Comparison of ENCODE assay signal across 8 cellular contexts in the genomic region with DNA sequence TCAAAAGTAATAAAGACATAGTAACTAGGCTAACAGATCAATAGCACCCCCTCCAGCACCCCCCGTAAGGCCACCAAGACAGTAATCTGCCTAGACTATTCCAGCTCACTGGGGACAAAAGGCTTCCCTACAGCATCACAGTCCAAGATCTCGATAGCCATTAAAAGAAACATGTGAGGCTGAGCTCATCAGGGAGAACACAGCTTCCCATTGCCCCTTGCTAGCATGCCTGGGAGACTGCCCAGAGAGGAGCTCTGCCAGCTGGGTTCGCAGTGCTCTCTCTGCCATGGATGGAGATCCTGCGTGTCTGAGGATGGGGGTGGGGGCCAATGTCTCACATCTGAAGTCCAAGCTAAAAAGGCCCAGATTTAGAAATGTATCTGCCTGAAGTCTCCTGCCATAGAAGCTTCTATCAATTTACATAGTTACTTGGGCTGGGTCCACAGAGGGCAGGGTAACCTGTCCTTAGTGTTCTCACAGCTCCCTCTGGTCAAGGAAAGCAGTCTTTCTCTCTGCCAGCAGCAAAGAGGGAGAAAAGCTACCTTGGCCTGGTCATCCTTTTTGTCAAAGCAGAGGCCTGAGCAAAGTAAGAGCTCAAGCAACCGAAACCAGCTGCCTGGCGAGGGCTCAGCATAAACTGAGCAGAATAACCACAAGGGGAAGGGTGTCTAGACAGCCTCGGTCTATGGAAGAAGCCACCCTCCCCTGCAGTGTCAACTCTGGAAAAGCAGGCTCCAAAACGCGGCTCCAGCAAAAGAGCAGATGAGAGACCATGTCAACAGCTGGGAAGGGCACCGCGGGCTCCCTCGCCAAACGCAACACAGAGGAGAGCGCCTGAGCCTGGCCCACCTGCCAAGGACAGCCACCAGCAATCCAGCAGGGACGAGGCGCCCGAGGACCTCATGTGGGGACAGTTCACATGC. TPM values are rescaled to one million over a fixed set of nuclear protein-coding genes. Genes with fewer than 3 reads are reported as not detected.
DNase-seq lines count a peak whose midpoint lies in the region; ATAC-seq and TF ChIP-seq lines count a peak whose summit lies in the region.

No MANE protein-coding gene starts in this region.

- DNase-seq in C1 segment of cervical spinal cord (lab: John Stamatoyannopoulos, UW) (peak; percentile 24 to 93 (median 86)), activated B cell treated with CpG ODN at 0.5 μM for 24 hours (no peak), Right ventricle myocardium inferior (ENCODE audit: missing footprints) (peak; percentile 79), retina (peak; percentile 66), NCI-H510A (lab: John Stamatoyannopoulos, UW) (no peak), SK-N-DZ (ENCODE audit: low spot score) (no peak)

- ATAC-seq in GM21390 (IDR thresholded peaks at IDR 0.05; ENCODE audit: unreplicated experiment), result peak; percentile 53
- peak; percentile 55 for ATAC-seq in activated B cell treated with CpG ODN at 0.5 μM for 24 hours (ENCODE audit: low read depth)
- peak; percentile 86 for ATAC-seq in Right ventricle myocardium inferior
- no peak for ATAC-seq in HG03378 (IDR thresholded peaks at IDR 0.05; ENCODE audit: unreplicated experiment)

- H3K4me3 Mint-ChIP-seq in activated B cell treated with CpG ODN at 0.5 μM for 24 hours, result no peak overlapping the region

- no peak for TF ChIP-seq CTCF in activated B cell treated with CpG ODN at 0.5 μM for 24 hours (IDR thresholded peaks at IDR 0.05)

- no peaks in the 10 kb centered on the region for H3K36me3 Mint-ChIP-seq in activated B cell treated with CpG ODN at 0.5 μM for 24 hours (ENCODE audit: low read depth)

- H3K27me3 Mint-ChIP-seq in activated B cell treated with CpG ODN at 0.5 μM for 24 hours, result peaks cover 2% of the 10 kb centered on the region

- POLR2A ChIA-PET in activated B cell treated with CpG ODN at 0.5 μM for 24 hours (lab: Charles Lee), result no interaction called here

- no peak overlapping the region for H3K27ac Mint-ChIP-seq in activated B cell treated with CpG ODN at 0.5 μM for 24 hours

- H3K9me3 Mint-ChIP-seq in activated B cell treated with CpG ODN at 0.5 μM for 24 hours, result peaks cover 4% of the 10 kb centered on the region

- intact Hi-C loops in activated B cell treated with CpG ODN at 0.5 μM for 24 hours (cut with micrococcal nuclease) (loop anchor here (1.0 to 2.0 kb wide), 2 partner anchors 14 to 16 kb away; no protein-coding TSS in a partner anchor), Right ventricle myocardium inferior (cut with DNase I) (loop anchor here (2.0 kb wide), 1 partner anchor 14 kb away; no protein-coding TSS in a partner anchor)

- H3K4me1 Mint-ChIP-seq in activated B cell treated with CpG ODN at 0.5 μM for 24 hours, result peaks cover 47% of the 10 kb centered on the region

- CTCF ChIA-PET in activated B cell treated with CpG ODN at 0.5 μM for 24 hours (lab: Charles Lee), result interaction anchor here (0.6 to 1.3 kb wide), 2 partner anchors 10 to 105 kb away, joined by 3 to 4 read pairs; no protein-coding TSS in a partner anchor

RNA-seq across cellular contexts. Expression of a gene that starts 17.6 kb away (rescaled TPM):
- total RNA-seq in activated B cell treated with CpG ODN at 0.5 μM for 24 hours (9.4 and 9.7 TPM in 2 replicates), Right ventricle myocardium inferior (93.8 TPM)
- polyA plus RNA-seq in SK-N-DZ (2014; cell fraction: cytosol; rRNA removed), result 1.8 and 8.6 TPM in 2 replicates
- polyA plus RNA-seq in SK-N-DZ (2014; cell fraction: nucleus; rRNA removed), result 2.1 and 3.5 TPM in 2 replicates

Comparison
In these comparisons a context has a peak if more than half of its experiments do, and no peak if none do; other contexts are left out.
1. DNase-seq: peak in C1 segment of cervical spinal cord (14 of 14), Right ventricle myocardium inferior (single experiment) and retina (single experiment); none in activated B cell treated with CpG ODN at 0.5 μM for 24 hours (single experiment), NCI-H510A (single experiment) and SK-N-DZ (single experiment).